ENCODE assay signal across 22 cellular contexts in the genomic region with DNA sequence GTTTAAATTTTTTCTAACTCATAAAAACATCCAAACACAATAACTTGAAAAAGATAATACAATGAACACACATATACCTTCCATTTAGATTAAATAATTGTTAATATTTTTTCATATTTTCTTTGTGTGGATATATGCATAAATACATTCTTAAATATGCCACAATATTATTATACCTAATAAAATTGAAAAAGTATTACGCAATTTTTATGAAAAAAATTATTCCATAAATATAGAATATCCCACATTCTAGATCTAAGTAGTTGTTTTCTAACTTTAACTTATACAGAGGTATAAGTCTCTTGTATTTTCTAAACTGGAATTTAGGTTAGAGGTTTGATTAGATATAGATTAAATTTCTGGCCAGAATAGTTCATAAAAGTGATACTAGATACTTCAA. TPM values are rescaled to one million over a fixed set of nuclear protein-coding genes. Genes with fewer than 3 reads are reported as not detected.
DNase-seq lines count a peak whose midpoint lies in the region; ATAC-seq, FAIRE-seq and TF ChIP-seq lines count a peak whose summit lies in the region.
"Had no signal": no experiment of that assay in that cellular context is flagged by ENCODE, and none has a peak within 500 bp of the region (broad histone marks: within the 10 kb centered on the region; RNA-seq: fewer than 3 reads in every experiment).

No MANE protein-coding gene starts in this region.

- no peak overlapping the region for H2BK15ac ChIP-seq in IMR-90 (ENCODE audit: low read depth, low read length)

- no peak overlapping the region for H3K9ac ChIP-seq in IMR-90 (ENCODE audit: low read depth, low read length)
- H3K9ac ChIP-seq: BLaER1 had no signal

- no peak for TF ChIP-seq POLR2A in IMR-90 (IDR thresholded peaks at IDR 0.05; ENCODE audit: low read depth, low read length)

- no peaks in the 10 kb centered on the region for H3K4me1 ChIP-seq in IMR-90 (ENCODE audit: control insufficient read depth, insufficient read depth, low read length)
- H3K4me1 ChIP-seq in pancreas, result no peaks in the 10 kb centered on the region
- H3K4me1 ChIP-seq: BLaER1 had no signal

- H3K36me3 ChIP-seq in IMR-90 (ENCODE audit: control insufficient read depth, insufficient read depth, low read length) (no peaks in the 10 kb centered on the region), pancreas (no peaks in the 10 kb centered on the region)
- H3K36me3 ChIP-seq: BLaER1 had no signal

- in situ Hi-C loops in IMR-90 (cut with MboI; ENCODE audit: low sequenced_read_pairs), result no loop called here

- no peak overlapping the region for H4K91ac ChIP-seq in IMR-90 (ENCODE audit: insufficient read depth, low read depth, low read length)

- H3K27ac ChIP-seq in IMR-90 (ENCODE audit: insufficient read depth, low read length), result no peak overlapping the region
- no peak overlapping the region for H3K27ac ChIP-seq in pancreas
- H3K27ac ChIP-seq: BLaER1, C4-2B had no signal

- H3K23ac ChIP-seq in IMR-90 (ENCODE audit: low read depth, low read length), result no peak overlapping the region

- H3K9me1 ChIP-seq in IMR-90 (ENCODE audit: insufficient read depth, low read length), result no peaks in the 10 kb centered on the region

- H2AK9ac ChIP-seq in IMR-90 (replicated peaks; ENCODE audit: low read depth, low read length, poor library complexity), result no peak overlapping the region

- dilution Hi-C loops in IMR-90 (cut with HindIII; ENCODE audit: low sequenced_read_pairs, unreplicated experiment), result no loop called here

- no peak overlapping the region for H3K4ac ChIP-seq in IMR-90 (ENCODE audit: low read depth, low read length)

- ATAC-seq in IMR-90 (ENCODE audit: low read depth), result no peak
- ATAC-seq in pancreas, result no peak
- ATAC-seq in HG03108 (IDR thresholded peaks at IDR 0.05; ENCODE audit: unreplicated experiment), result no peak
- ATAC-seq: CD8-positive, alpha-beta T cell; HCT116 had no signal

- H4K20me1 ChIP-seq in IMR-90 (ENCODE audit: insufficient read depth, low read length), result no peaks in the 10 kb centered on the region
- H4K20me1 ChIP-seq: BLaER1 had no signal

- peak; percentile 82 for FAIRE-seq in endometrium (lab: Jason Lieb, UNC)
- peak; percentile 54 for FAIRE-seq in pancreas (lab: Jason Lieb, UNC)
- FAIRE-seq: D721Med, GM12891, GM18507 had no signal

- no peak overlapping the region for H4K8ac ChIP-seq in IMR-90 (ENCODE audit: low read depth in 2 of 2, low read length in 2 of 2)

- H3K4me2 ChIP-seq in IMR-90 (ENCODE audit: low read depth, low read length), result no peak overlapping the region
- H3K4me2 ChIP-seq: BLaER1 had no signal

- H3K79me1 ChIP-seq in IMR-90 (ENCODE audit: low read depth in 1 of 2, low read length in 2 of 2), result no peaks in the 10 kb centered on the region

- H2BK20ac ChIP-seq in IMR-90 (ENCODE audit: low read depth, low read length), result no peak overlapping the region

- no peak for DNase-seq in IMR-90
- no peak for DNase-seq in pancreas
- DNase-seq in stimulated activated naive CD4-positive, alpha-beta T cell (lab: John Stamatoyannopoulos, UW), result no peak
- no peak for DNase-seq in NCI-H128 (lab: John Stamatoyannopoulos, UW; ENCODE audit: unreplicated experiment)
- DNase-seq: CD4-positive, CD25-positive, alpha-beta regulatory T cell; CD8-positive, alpha-beta T cell; DMS 273 treated with DMSO at 0.1 percent for 48 hours; DMS79; EL; GF-D8; H9 had no signal

- TF ChIP-seq RAD21 in IMR-90 (IDR thresholded peaks at IDR 0.05; ENCODE audit: low read length), result no peak

- no peak overlapping the region for H2AK5ac ChIP-seq in IMR-90 (ENCODE audit: low read depth, low read length)

- no peak overlapping the region for H2BK5ac ChIP-seq in IMR-90 (ENCODE audit: low read depth, low read length, poor library complexity, severe bottlenecking)

- no TSS peak for BruUV-seq in IMR-90 (replicated peaks; lab: Mats Ljungman, UMichigan)

- TF ChIP-seq CTCF in IMR-90 (conservative IDR thresholded peaks at IDR 0.05; ENCODE audit: low read depth, low read length) (no peak), pancreas (IDR thresholded peaks at IDR 0.05) (no peak)

- POLR2A ChIA-PET in IMR-90 (lab: Charles Lee; ENCODE audit: unreplicated experiment), result no interaction called here

- H3K9me3 ChIP-seq in IMR-90 (ENCODE audit: control insufficient read depth, insufficient read depth, low read length) (no peaks in the 10 kb centered on the region), pancreas (no peaks in the 10 kb centered on the region)
- H3K9me3 ChIP-seq: BLaER1 had no signal

- H2BK120ac ChIP-seq in IMR-90 (ENCODE audit: low read depth, low read length), result no peak overlapping the region

- no peak overlapping the region for H2AFZ ChIP-seq in IMR-90 (replicated peaks; ENCODE audit: low read length, poor library complexity)

- H3K14ac ChIP-seq in IMR-90 (replicated peaks; ENCODE audit: low read depth, low read length), result no peak overlapping the region

- no peak overlapping the region for H3K18ac ChIP-seq in IMR-90 (ENCODE audit: low read depth, low read length)

- H3K4me3 ChIP-seq in IMR-90 (ENCODE audit: insufficient read depth, low read depth, low read length), result no peak overlapping the region
- no peak overlapping the region for H3K4me3 ChIP-seq in pancreas
- H3K4me3 ChIP-seq: BLaER1 had no signal

- WGBS in IMR-90 (ENCODE audit: extremely low coverage in 2 of 2, insufficient read length in 1 of 2), 2 experiments, result no CpG with 5 or more reads among the region's 1 CpG
- 70 to 79% methylated on average over 1 of the region's 1 CpG for WGBS in pancreas, 2 donors

- CTCF ChIA-PET in IMR-90 (lab: Yijun Ruan, JAX), result no interaction called here

- H3K56ac ChIP-seq in IMR-90 (ENCODE audit: extremely low read depth, insufficient read depth, low read length), result no peak overlapping the region

- H4K5ac ChIP-seq in IMR-90 (ENCODE audit: low read depth, low read length), result no peak overlapping the region

- intact Hi-C loops in IMR-90 (cut with micrococcal nuclease) (no loop called here), pancreas (cut with DNase I) (no loop called here)

- H3K27me3 ChIP-seq in IMR-90 (ENCODE audit: control insufficient read depth, insufficient read depth, low read length), result no peaks in the 10 kb centered on the region
- no peaks in the 10 kb centered on the region for H3K27me3 ChIP-seq in pancreas
- H3K27me3 ChIP-seq: BLaER1 had no signal

TF ChIP-seq in IMR-90, 13 proteins besides CTCF, POLR2A, EP300 and RAD21:
- TF ChIP-seq CEBPB (IDR thresholded peaks at IDR 0.05; ENCODE audit: low read depth, low read length) (peak; percentile 20; the same call in 1 of the 2 replicates), USF2 (IDR thresholded peaks at IDR 0.05; ENCODE audit: low read depth, low read length) (no peak)

RNA-seq across cellular contexts. Expression of gene POU4F1, which starts 34.3 kb away (rescaled TPM):
- not detected in 2 replicates for total RNA-seq in IMR-90 (2012; rRNA removed)
- 0.02 TPM in 1 of 2 replicates, not detected in the other for polyA plus RNA-seq in IMR-90 (2012; rRNA removed)
- not detected in 2 replicates for polyA plus RNA-seq in IMR-90 (2012; cell fraction: cytosol; rRNA removed)
- polyA plus RNA-seq in IMR-90 (2012; cell fraction: nucleus; rRNA removed; ENCODE audit: low replicate concordance), result 0.02 TPM in 2 replicates
- under 1 TPM in 1 of 6 donors, not detected in 5; 0.06 TPM for total RNA-seq in pancreas
- polyA plus RNA-seq in pancreas, result under 1 TPM; 0.02 to 0.04 TPM
- total RNA-seq: A172, H4 had no signal
- polyA plus RNA-seq: AG04450; CD4-positive, CD25-positive, alpha-beta regulatory T cell had no signal
